ENCODE assay signal across 27 cellular contexts in genomic region chr14:72253503-72253902, GRCh38.
"Had no signal": no experiment of that assay in that cellular context is flagged by ENCODE, and none has a peak within 500 bp of the region (broad histone marks: within the 10 kb centered on the region; RNA-seq: fewer than 3 reads in every experiment).

No MANE protein-coding gene starts in this region.

- H3K36me3 ChIP-seq: adrenal gland, esophagus squamous epithelium, gastroesophageal sphincter had no signal

- ATAC-seq: activated CD8-positive, alpha-beta T cell treated with anti-CD3 and anti-CD28 coated beads for 36 hours; activated naive CD8-positive, alpha-beta T cell treated with anti-CD3 and anti-CD28 coated beads, Interleukin-2, amount 50 U/mL, for 24 hours; activated T-cell treated with anti-CD3 and anti-CD28 coated beads, Interleukin-2, amount 50 U/mL, for 4 hours; body of pancreas; effector memory CD8-positive, alpha-beta T cell; gastroesophageal sphincter had no signal

- H3K4me3 ChIP-seq: adrenal gland, body of pancreas, esophagus squamous epithelium, gastroesophageal sphincter had no signal

- H3K27me3 ChIP-seq: adrenal gland, body of pancreas, esophagus squamous epithelium, gastroesophageal sphincter had no signal

- H3K9me3 ChIP-seq: adrenal gland, body of pancreas, gastroesophageal sphincter had no signal

- DNase-seq: activated CD4-positive, alpha-beta T cell treated with anti-CD3 and anti-CD28 coated beads for 4 hours; activated CD4-positive, alpha-beta T cell treated with anti-CD3 and anti-CD28 coated beads, Interleukin-2, amount 50 U/mL, for 1 hour; activated CD4-positive, alpha-beta T cell treated with anti-CD3 and anti-CD28 coated beads, Interleukin-2, amount 50 U/mL, for 48 hours; activated CD4-positive, CD25-positive, alpha-beta regulatory T cell; activated CD4-positive, CD25-positive, alpha-beta regulatory T cell treated with anti-CD3 and anti-CD28 coated beads, Interleukin-2, amount 50 U/mL, for 72 hours; activated CD8-positive, alpha-beta memory T cell treated with anti-CD3 and anti-CD28 coated beads for 24 hours; activated CD8-positive, alpha-beta T cell treated with anti-CD3 and anti-CD28 coated beads for 36 hours; activated effector memory CD4-positive, alpha-beta T cell treated with anti-CD3 and anti-CD28 coated beads, Interleukin-2, amount 50 U/mL, for 16 hours; activated naive CD4-positive, alpha-beta T cell treated with anti-CD3 and anti-CD28 coated beads for 36 hours; activated naive CD8-positive, alpha-beta T cell treated with anti-CD3 and anti-CD28 coated beads for 36 hours; activated naive CD8-positive, alpha-beta T cell treated with anti-CD3 and anti-CD28 coated beads, Interleukin-2, amount 50 U/mL, for 24 hours; activated T-cell treated with anti-CD3 and anti-CD28 coated beads, Interleukin-2, amount 50 U/mL, for 4 hours; amygdala; aorta; body of pancreas; caudate nucleus; cortex of kidney; dermis blood vessel endothelial cell; effector CD4-positive, alpha-beta T cell; effector memory CD8-positive, alpha-beta T cell; erythroblast; esophagus squamous epithelium; foreskin melanocyte; T-helper 2 cell had no signal

- H3K27ac ChIP-seq: adrenal gland, body of pancreas, esophagus squamous epithelium, gastroesophageal sphincter had no signal

- FAIRE-seq: colon had no signal

- H3K4me1 ChIP-seq: adrenal gland, body of pancreas, esophagus squamous epithelium, gastroesophageal sphincter had no signal
